In genomic region chr3:156551261-156551660, GRCh38 we compare ENCODE assay signal across 1 cellular context.
TF ChIP-seq lines count a peak whose summit lies in the region.

No MANE protein-coding gene starts in this region.

TF ChIP-seq in GM12878, 131 proteins besides CTCF, POLR2A, EP300 and RAD21 (continued from another document):
- TF ChIP-seq REST (IDR thresholded peaks at IDR 0.05; ENCODE audit: low read depth, low read length): no peak
- no peak for TF ChIP-seq EGR1 (IDR thresholded peaks at IDR 0.05; ENCODE audit: borderline replicate concordance in 1 of 2, low read depth in 2 of 2, low read length in 2 of 2)
- TF ChIP-seq CREM (IDR thresholded peaks at IDR 0.05; ENCODE audit: low read depth): no peak
- TF ChIP-seq NR2C1 (IDR thresholded peaks at IDR 0.05): no peak
- no peak for TF ChIP-seq ZBTB11 (CRISPR knock-in tag; IDR thresholded peaks at IDR 0.05)
- TF ChIP-seq RUNX3 (IDR thresholded peaks at IDR 0.05; ENCODE audit: low read length): no peak
- no peak for TF ChIP-seq KLF5 (IDR thresholded peaks at IDR 0.05; ENCODE audit: partially characterized antibody)
- no peak for TF ChIP-seq MTA2 (IDR thresholded peaks at IDR 0.05; ENCODE audit: low read depth)
- no peak for TF ChIP-seq RELA (IDR thresholded peaks at IDR 0.05; ENCODE audit: borderline replicate concordance, partially characterized antibody)
- TF ChIP-seq ZBTB4 (CRISPR knock-in tag; IDR thresholded peaks at IDR 0.05): no peak
- no peak for TF ChIP-seq BACH1 (IDR thresholded peaks at IDR 0.05; ENCODE audit: borderline replicate concordance)
- TF ChIP-seq ATF7 (IDR thresholded peaks at IDR 0.05; ENCODE audit: low read depth): no peak
